In genomic region chrX:9844936-9845573, GRCh38 we compare ENCODE assay signal across 18 cellular contexts. TPM values are rescaled to one million over a fixed set of nuclear protein-coding genes. Genes with fewer than 3 reads are reported as not detected.
DNase-seq lines count a peak whose midpoint lies in the region; ATAC-seq and TF ChIP-seq lines count a peak whose summit lies in the region.
"Had no signal": no experiment of that assay in that cellular context is flagged by ENCODE, and none has a peak within 500 bp of the region (broad histone marks: within the 10 kb centered on the region; RNA-seq: fewer than 3 reads in every experiment).

No MANE protein-coding gene starts in this region.

- intact Hi-C loops in Right ventricle myocardium superior (cut with DNase I): no loop called here

- no peak for DNase-seq in cardiac muscle cell (ENCODE audit: low read depth in 1 of 2, low spot score in 1 of 2)
- no peak for DNase-seq in Right ventricle myocardium superior
- no peak for DNase-seq in hepatocyte (ENCODE audit: low spot score)
- DNase-seq in nephron progenitor cell: no peak
- DNase-seq in inferior parietal cortex (ENCODE audit: extremely low spot score): no peak
- DNase-seq: CD4-positive, CD25-positive, alpha-beta regulatory T cell; GM23248; H7; HFFc6; MG63; NCI-H2029; NCI-H526 treated with DMSO at 0.1 percent for 48 hours; PC-9; SHP77 had no signal

- H3K36me3 Mint-ChIP-seq in nephron progenitor cell (ENCODE audit: low read depth): no peaks in the 10 kb centered on the region
- H3K36me3 Mint-ChIP-seq: CD4-positive, CD25-positive, alpha-beta regulatory T cell had no signal

- H3K27me3 Mint-ChIP-seq in nephron progenitor cell (ENCODE audit: low read depth, poor library complexity): peaks cover 3% of the 10 kb centered on the region

- H3K27ac ChIP-seq in cardiac muscle cell (peak overlapping the region; percentile 50), hepatocyte (peak overlapping the region; percentile 95)
- H3K27ac ChIP-seq: BLaER1, GM23248, PC-9 had no signal

- no peak overlapping the region for H3K4me2 ChIP-seq in hepatocyte
- H3K4me2 ChIP-seq: BLaER1, PC-9 had no signal

- TF ChIP-seq CTCF in cardiac muscle cell (IDR thresholded peaks at IDR 0.05; ENCODE audit: low read depth, low read length) (no peak), hepatocyte (IDR thresholded peaks at IDR 0.05; ENCODE audit: poor library complexity) (no peak), nephron progenitor cell (IDR thresholded peaks at IDR 0.05) (no peak)

- no peak overlapping the region for H3K4me3 Mint-ChIP-seq in nephron progenitor cell
- H3K4me3 Mint-ChIP-seq: CD4-positive, CD25-positive, alpha-beta regulatory T cell; HFFc6 had no signal

- peaks cover 63% of the 10 kb centered on the region for H3K4me1 Mint-ChIP-seq in nephron progenitor cell
- H3K4me1 Mint-ChIP-seq: CD4-positive, CD25-positive, alpha-beta regulatory T cell had no signal

- H3K79me2 ChIP-seq in hepatocyte: peaks cover 21% of the 10 kb centered on the region

- peak overlapping the region; percentile 77 for H3K27ac Mint-ChIP-seq in nephron progenitor cell
- H3K27ac Mint-ChIP-seq: CD4-positive, CD25-positive, alpha-beta regulatory T cell; HFFc6 had no signal

- ATAC-seq in Right ventricle myocardium superior (ENCODE audit: poor library complexity) (no peak), GM18498 (IDR thresholded peaks at IDR 0.05; ENCODE audit: unreplicated experiment) (no peak)
- ATAC-seq in activated CD4-positive, CD25-positive, alpha-beta regulatory T cell treated with anti-CD3 and anti-CD28 coated beads, Interleukin-2, amount 50 U/mL, for 24 hours: no peak
- ATAC-seq: K562 had no signal

- WGBS in hepatocyte (ENCODE audit: low lambda C conversion rate, missing lambda C conversion rate): 71% methylated on average over 7 of the region's 7 CpGs

- H3K9me3 Mint-ChIP-seq in nephron progenitor cell: peaks cover 30% of the 10 kb centered on the region
- H3K9me3 Mint-ChIP-seq: HFFc6 had no signal

- H3K9me2 ChIP-seq in hepatocyte (replicated peaks; ENCODE audit: insufficient read depth): no peaks in the 10 kb centered on the region

- no peaks in the 10 kb centered on the region for H3K9me3 ChIP-seq in cardiac muscle cell (ENCODE audit: low read depth)
- H3K9me3 ChIP-seq in hepatocyte (ENCODE audit: low read depth): no peaks in the 10 kb centered on the region
- H3K9me3 ChIP-seq: BLaER1, MG63 had no signal

- H3K4me1 ChIP-seq in cardiac muscle cell (ENCODE audit: low read depth) (peaks cover 35% of the 10 kb centered on the region), hepatocyte (ENCODE audit: insufficient read depth) (peaks cover 30% of the 10 kb centered on the region)

- H3K36me3 ChIP-seq in cardiac muscle cell: no peaks in the 10 kb centered on the region
- no peaks in the 10 kb centered on the region for H3K36me3 ChIP-seq in hepatocyte (replicated peaks; ENCODE audit: insufficient read depth, low read depth)
- H3K36me3 ChIP-seq: BLaER1, MG63 had no signal

- H3K4me3 ChIP-seq in cardiac muscle cell (no peak overlapping the region), hepatocyte (no peak overlapping the region)
- H3K4me3 ChIP-seq: BLaER1, GM23248, K562, MG63, PC-9 had no signal

- H3K27me3 ChIP-seq in cardiac muscle cell (no peaks in the 10 kb centered on the region), hepatocyte (no peaks in the 10 kb centered on the region)
- H3K27me3 ChIP-seq: BLaER1, MG63 had no signal

- no peaks in the 10 kb centered on the region for H4K20me1 ChIP-seq in hepatocyte (ENCODE audit: insufficient read depth, poor library complexity, severe bottlenecking)
- H4K20me1 ChIP-seq: BLaER1 had no signal

- H2AFZ ChIP-seq in hepatocyte: no peak overlapping the region
- H2AFZ ChIP-seq: GM23248, PC-9 had no signal

RNA-seq across cellular contexts. Expression of gene SHROOM2, which starts 58.8 kb away (rescaled TPM):
- total RNA-seq in cardiac muscle cell (32.9 and 36.0 TPM in 2 replicates), Right ventricle myocardium superior (0.70 TPM), hepatocyte (6.2 and 8.5 TPM in 2 replicates)
- polyA plus RNA-seq in cardiac muscle cell (9.0 and 14.8 TPM in 2 replicates), hepatocyte (5.6 and 6.9 TPM in 2 replicates)
- total RNA-seq: K562 had no signal
- polyA plus RNA-seq: CD4-positive, CD25-positive, alpha-beta regulatory T cell; K562 had no signal
